1 cellular context compared by ENCODE assay signal in the genomic region with DNA sequence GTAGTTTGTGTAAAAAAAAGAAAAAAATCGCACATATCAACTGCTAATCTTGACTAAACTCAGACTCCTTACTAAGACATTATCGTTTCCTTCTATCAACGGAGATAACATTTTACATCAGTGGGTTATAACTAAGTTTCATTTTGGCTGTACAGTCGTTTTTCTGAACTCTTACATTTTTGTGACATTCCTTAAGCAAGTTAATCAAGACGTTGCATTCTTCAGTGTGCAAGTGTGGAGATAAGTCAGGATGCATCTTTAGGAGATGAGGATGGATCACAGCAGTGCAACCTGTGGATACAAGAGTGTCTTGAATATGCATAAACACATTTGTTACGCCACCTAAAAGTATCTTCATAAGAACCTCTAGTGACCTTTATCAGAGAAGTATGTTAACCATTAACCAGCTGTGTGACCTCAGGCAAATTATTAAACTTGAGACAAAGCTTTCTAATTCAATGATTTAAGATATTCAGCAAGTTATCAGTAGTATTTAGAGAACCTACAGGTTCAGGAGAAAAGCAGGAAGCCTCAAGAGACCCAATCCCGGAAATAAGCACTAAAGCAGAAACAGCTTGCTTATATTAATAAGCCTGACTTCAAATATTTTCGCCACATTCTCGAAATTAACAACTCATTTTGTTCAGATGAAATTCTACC.
TF ChIP-seq lines count a peak whose summit lies in the region.

No MANE protein-coding gene starts in this region.

TF ChIP-seq in GM12878, 131 proteins besides CTCF, POLR2A, EP300 and RAD21 (continues in another document):
- no peak for TF ChIP-seq SREBF1 (IDR thresholded peaks at IDR 0.05; ENCODE audit: low read length)
- TF ChIP-seq RBBP5 (conservative IDR thresholded peaks at IDR 0.05): no peak
- no peak for TF ChIP-seq MXI1 (IDR thresholded peaks at IDR 0.05; ENCODE audit: low read depth, low read length)
- TF ChIP-seq LARP7 (IDR thresholded peaks at IDR 0.05): no peak
- peak; percentile 69; the same call in 1 of the 2 replicates for TF ChIP-seq MTA2 (IDR thresholded peaks at IDR 0.05; ENCODE audit: low read depth)
- TF ChIP-seq, protein P1, sequence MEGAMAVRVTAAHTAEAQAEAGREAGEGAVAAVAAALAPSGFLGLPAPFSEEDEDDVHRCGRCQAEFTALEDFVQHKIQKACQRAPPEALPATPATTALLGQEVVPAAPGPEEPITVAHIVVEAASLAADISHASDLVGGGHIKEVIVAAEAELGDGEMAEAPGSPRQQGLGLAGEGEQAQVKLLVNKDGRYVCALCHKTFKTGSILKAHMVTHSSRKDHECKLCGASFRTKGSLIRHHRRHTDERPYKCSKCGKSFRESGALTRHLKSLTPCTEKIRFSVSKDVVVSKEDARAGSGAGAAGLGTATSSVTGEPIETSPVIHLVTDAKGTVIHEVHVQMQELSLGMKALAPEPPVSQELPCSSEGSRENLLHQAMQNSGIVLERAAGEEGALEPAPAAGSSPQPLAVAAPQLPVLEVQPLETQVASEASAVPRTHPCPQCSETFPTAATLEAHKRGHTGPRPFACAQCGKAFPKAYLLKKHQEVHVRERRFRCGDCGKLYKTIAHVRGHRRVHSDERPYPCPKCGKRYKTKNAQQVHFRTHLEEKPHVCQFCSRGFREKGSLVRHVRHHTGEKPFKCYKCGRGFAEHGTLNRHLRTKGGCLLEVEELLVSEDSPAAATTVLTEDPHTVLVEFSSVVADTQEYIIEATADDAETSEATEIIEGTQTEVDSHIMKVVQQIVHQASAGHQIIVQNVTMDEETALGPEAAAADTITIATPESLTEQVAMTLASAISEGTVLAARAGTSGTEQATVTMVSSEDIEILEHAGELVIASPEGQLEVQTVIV (IDR thresholded peaks at IDR 0.05; ENCODE audit: borderline replicate concordance, partially characterized antibody): no peak
- no peak for TF ChIP-seq IRF4 (IDR thresholded peaks at IDR 0.05; ENCODE audit: low read depth, low read length)
- TF ChIP-seq NR2F1 (conservative IDR thresholded peaks at IDR 0.05): peak; percentile 94
- TF ChIP-seq SMARCA5 (IDR thresholded peaks at IDR 0.05): no peak
- TF ChIP-seq IKZF2 (IDR thresholded peaks at IDR 0.05): peak; percentile 18 to 28; a peak in 2 of 4 replicates
- TF ChIP-seq CEBPB (IDR thresholded peaks at IDR 0.05; ENCODE audit: borderline replicate concordance in 1 of 2, low read depth in 2 of 2, low read length in 2 of 2): no peak
- TF ChIP-seq, protein P2, sequence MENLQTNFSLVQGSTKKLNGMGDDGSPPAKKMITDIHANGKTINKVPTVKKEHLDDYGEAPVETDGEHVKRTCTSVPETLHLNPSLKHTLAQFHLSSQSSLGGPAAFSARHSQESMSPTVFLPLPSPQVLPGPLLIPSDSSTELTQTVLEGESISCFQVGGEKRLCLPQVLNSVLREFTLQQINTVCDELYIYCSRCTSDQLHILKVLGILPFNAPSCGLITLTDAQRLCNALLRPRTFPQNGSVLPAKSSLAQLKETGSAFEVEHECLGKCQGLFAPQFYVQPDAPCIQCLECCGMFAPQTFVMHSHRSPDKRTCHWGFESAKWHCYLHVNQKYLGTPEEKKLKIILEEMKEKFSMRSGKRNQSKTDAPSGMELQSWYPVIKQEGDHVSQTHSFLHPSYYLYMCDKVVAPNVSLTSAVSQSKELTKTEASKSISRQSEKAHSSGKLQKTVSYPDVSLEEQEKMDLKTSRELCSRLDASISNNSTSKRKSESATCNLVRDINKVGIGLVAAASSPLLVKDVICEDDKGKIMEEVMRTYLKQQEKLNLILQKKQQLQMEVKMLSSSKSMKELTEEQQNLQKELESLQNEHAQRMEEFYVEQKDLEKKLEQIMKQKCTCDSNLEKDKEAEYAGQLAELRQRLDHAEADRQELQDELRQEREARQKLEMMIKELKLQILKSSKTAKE (IDR thresholded peaks at IDR 0.05; ENCODE audit: low read depth, poor library complexity, severe bottlenecking): no peak
- peak; percentile 67; the same call in 1 of the 2 replicates for TF ChIP-seq NBN (IDR thresholded peaks at IDR 0.05)
- TF ChIP-seq CREM (IDR thresholded peaks at IDR 0.05; ENCODE audit: low read depth): no peak
- TF ChIP-seq ZNF622 (IDR thresholded peaks at IDR 0.05): no peak
- TF ChIP-seq IKZF1 (conservative IDR thresholded peaks at IDR 0.05): peak; percentile 32; the same call in 1 of the 2 replicates
- peak; percentile 76 for TF ChIP-seq DPF2 (IDR thresholded peaks at IDR 0.05)
- TF ChIP-seq, protein P3, sequence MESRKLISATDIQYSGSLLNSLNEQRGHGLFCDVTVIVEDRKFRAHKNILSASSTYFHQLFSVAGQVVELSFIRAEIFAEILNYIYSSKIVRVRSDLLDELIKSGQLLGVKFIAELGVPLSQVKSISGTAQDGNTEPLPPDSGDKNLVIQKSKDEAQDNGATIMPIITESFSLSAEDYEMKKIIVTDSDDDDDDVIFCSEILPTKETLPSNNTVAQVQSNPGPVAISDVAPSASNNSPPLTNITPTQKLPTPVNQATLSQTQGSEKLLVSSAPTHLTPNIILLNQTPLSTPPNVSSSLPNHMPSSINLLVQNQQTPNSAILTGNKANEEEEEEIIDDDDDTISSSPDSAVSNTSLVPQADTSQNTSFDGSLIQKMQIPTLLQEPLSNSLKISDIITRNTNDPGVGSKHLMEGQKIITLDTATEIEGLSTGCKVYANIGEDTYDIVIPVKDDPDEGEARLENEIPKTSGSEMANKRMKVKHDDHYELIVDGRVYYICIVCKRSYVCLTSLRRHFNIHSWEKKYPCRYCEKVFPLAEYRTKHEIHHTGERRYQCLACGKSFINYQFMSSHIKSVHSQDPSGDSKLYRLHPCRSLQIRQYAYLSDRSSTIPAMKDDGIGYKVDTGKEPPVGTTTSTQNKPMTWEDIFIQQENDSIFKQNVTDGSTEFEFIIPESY (IDR thresholded peaks at IDR 0.05): 0 out of 2 replicates have a peak, but pooled peaks have one; percentile 28
- TF ChIP-seq EGR1 (IDR thresholded peaks at IDR 0.05; ENCODE audit: borderline replicate concordance in 1 of 2, low read depth in 2 of 2, low read length in 2 of 2): no peak
- TF ChIP-seq, protein P4, sequence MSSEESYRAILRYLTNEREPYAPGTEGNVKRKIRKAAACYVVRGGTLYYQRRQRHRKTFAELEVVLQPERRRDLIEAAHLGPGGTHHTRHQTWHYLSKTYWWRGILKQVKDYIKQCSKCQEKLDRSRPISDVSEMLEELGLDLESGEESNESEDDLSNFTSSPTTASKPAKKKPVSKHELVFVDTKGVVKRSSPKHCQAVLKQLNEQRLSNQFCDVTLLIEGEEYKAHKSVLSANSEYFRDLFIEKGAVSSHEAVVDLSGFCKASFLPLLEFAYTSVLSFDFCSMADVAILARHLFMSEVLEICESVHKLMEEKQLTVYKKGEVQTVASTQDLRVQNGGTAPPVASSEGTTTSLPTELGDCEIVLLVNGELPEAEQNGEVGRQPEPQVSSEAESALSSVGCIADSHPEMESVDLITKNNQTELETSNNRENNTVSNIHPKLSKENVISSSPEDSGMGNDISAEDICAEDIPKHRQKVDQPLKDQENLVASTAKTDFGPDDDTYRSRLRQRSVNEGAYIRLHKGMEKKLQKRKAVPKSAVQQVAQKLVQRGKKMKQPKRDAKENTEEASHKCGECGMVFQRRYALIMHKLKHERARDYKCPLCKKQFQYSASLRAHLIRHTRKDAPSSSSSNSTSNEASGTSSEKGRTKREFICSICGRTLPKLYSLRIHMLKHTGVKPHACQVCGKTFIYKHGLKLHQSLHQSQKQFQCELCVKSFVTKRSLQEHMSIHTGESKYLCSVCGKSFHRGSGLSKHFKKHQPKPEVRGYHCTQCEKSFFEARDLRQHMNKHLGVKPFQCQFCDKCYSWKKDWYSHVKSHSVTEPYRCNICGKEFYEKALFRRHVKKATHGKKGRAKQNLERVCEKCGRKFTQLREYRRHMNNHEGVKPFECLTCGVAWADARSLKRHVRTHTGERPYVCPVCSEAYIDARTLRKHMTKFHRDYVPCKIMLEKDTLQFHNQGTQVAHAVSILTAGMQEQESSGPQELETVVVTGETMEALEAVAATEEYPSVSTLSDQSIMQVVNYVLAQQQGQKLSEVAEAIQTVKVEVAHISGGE (CRISPR knock-in tag; IDR thresholded peaks at IDR 0.05): no peak
- TF ChIP-seq, protein P5, sequence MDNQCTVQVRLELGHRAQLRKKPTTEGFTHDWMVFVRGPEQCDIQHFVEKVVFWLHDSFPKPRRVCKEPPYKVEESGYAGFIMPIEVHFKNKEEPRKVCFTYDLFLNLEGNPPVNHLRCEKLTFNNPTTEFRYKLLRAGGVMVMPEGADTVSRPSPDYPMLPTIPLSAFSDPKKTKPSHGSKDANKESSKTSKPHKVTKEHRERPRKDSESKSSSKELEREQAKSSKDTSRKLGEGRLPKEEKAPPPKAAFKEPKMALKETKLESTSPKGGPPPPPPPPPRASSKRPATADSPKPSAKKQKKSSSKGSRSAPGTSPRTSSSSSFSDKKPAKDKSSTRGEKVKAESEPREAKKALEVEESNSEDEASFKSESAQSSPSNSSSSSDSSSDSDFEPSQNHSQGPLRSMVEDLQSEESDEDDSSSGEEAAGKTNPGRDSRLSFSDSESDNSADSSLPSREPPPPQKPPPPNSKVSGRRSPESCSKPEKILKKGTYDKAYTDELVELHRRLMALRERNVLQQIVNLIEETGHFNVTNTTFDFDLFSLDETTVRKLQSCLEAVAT (IDR thresholded peaks at IDR 0.05): peak; percentile 59; the same call in 1 of the 2 replicates
- TF ChIP-seq ETV6 (conservative IDR thresholded peaks at IDR 0.05 in 1 of 2, IDR thresholded peaks at IDR 0.05 in 1 of 2; ENCODE audit: borderline replicate concordance in 1 of 2, low read depth in 1 of 2): no peak
- peak; percentile 18 for TF ChIP-seq MEF2B (IDR thresholded peaks at IDR 0.05; ENCODE audit: partially characterized antibody, poor library complexity, severe bottlenecking)
- TF ChIP-seq ZNF384 (IDR thresholded peaks at IDR 0.05; ENCODE audit: borderline replicate concordance, low read depth, low read length): no peak
- TF ChIP-seq NFXL1 (IDR thresholded peaks at IDR 0.05; ENCODE audit: borderline replicate concordance): no peak
- TF ChIP-seq ZZZ3 (IDR thresholded peaks at IDR 0.05; ENCODE audit: control insufficient read depth, insufficient read length, low read depth): no peak
- TF ChIP-seq TAF1 (IDR thresholded peaks at IDR 0.05; ENCODE audit: borderline replicate concordance, low read depth, low read length): no peak
- TF ChIP-seq, protein P6, sequence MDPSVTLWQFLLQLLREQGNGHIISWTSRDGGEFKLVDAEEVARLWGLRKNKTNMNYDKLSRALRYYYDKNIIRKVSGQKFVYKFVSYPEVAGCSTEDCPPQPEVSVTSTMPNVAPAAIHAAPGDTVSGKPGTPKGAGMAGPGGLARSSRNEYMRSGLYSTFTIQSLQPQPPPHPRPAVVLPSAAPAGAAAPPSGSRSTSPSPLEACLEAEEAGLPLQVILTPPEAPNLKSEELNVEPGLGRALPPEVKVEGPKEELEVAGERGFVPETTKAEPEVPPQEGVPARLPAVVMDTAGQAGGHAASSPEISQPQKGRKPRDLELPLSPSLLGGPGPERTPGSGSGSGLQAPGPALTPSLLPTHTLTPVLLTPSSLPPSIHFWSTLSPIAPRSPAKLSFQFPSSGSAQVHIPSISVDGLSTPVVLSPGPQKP (IDR thresholded peaks at IDR 0.05; ENCODE audit: low read depth, low read length): no peak
- TF ChIP-seq FOS (IDR thresholded peaks at IDR 0.05; ENCODE audit: borderline replicate concordance, extremely low read depth, insufficient read length): no peak
- TF ChIP-seq TCF7 (IDR thresholded peaks at IDR 0.05; ENCODE audit: borderline replicate concordance): 0 out of 2 replicates have a peak, but pooled peaks have one; percentile 2
- no peak for TF ChIP-seq CBX3 (IDR thresholded peaks at IDR 0.05; ENCODE audit: borderline replicate concordance, low read depth)
- peak; percentile 86; the same call in 1 of the 2 replicates for TF ChIP-seq STAT1 (conservative IDR thresholded peaks at IDR 0.05)
- TF ChIP-seq ATF7 (IDR thresholded peaks at IDR 0.05; ENCODE audit: low read depth): peak; percentile 54
- no peak for TF ChIP-seq SREBF2 (IDR thresholded peaks at IDR 0.05; ENCODE audit: low read length)
- TF ChIP-seq, protein P7, sequence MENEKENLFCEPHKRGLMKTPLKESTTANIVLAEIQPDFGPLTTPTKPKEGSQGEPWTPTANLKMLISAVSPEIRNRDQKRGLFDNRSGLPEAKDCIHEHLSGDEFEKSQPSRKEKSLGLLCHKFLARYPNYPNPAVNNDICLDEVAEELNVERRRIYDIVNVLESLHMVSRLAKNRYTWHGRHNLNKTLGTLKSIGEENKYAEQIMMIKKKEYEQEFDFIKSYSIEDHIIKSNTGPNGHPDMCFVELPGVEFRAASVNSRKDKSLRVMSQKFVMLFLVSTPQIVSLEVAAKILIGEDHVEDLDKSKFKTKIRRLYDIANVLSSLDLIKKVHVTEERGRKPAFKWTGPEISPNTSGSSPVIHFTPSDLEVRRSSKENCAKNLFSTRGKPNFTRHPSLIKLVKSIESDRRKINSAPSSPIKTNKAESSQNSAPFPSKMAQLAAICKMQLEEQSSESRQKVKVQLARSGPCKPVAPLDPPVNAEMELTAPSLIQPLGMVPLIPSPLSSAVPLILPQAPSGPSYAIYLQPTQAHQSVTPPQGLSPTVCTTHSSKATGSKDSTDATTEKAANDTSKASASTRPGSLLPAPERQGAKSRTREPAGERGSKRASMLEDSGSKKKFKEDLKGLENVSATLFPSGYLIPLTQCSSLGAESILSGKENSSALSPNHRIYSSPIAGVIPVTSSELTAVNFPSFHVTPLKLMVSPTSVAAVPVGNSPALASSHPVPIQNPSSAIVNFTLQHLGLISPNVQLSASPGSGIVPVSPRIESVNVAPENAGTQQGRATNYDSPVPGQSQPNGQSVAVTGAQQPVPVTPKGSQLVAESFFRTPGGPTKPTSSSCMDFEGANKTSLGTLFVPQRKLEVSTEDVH (IDR thresholded peaks at IDR 0.05; ENCODE audit: low read depth, partially characterized antibody): peak; percentile 24
- TF ChIP-seq, protein P8, sequence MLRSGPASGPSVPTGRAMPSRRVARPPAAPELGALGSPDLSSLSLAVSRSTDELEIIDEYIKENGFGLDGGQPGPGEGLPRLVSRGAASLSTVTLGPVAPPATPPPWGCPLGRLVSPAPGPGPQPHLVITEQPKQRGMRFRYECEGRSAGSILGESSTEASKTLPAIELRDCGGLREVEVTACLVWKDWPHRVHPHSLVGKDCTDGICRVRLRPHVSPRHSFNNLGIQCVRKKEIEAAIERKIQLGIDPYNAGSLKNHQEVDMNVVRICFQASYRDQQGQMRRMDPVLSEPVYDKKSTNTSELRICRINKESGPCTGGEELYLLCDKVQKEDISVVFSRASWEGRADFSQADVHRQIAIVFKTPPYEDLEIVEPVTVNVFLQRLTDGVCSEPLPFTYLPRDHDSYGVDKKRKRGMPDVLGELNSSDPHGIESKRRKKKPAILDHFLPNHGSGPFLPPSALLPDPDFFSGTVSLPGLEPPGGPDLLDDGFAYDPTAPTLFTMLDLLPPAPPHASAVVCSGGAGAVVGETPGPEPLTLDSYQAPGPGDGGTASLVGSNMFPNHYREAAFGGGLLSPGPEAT (IDR thresholded peaks at IDR 0.05; ENCODE audit: low read depth): 0 out of 2 replicates have a peak, but pooled peaks have one; percentile 20
- no peak for TF ChIP-seq GATAD2B (conservative IDR thresholded peaks at IDR 0.05; ENCODE audit: low read depth)
- TF ChIP-seq TARDBP (IDR thresholded peaks at IDR 0.05; ENCODE audit: borderline replicate concordance): no peak
- peak; percentile 59 for TF ChIP-seq NFIC (IDR thresholded peaks at IDR 0.05; ENCODE audit: low read depth, low read length)
- peak; percentile 53; the same call in 1 of the 3 replicates for TF ChIP-seq POU2F2 (IDR thresholded peaks at IDR 0.05; ENCODE audit: borderline replicate concordance, low read depth, low read length)
- TF ChIP-seq NR2C1 (IDR thresholded peaks at IDR 0.05): 0 out of 2 replicates have a peak, but pooled peaks have one; percentile 35
